Comparison of ENCODE assay signal across 8 cellular contexts in the genomic region with DNA sequence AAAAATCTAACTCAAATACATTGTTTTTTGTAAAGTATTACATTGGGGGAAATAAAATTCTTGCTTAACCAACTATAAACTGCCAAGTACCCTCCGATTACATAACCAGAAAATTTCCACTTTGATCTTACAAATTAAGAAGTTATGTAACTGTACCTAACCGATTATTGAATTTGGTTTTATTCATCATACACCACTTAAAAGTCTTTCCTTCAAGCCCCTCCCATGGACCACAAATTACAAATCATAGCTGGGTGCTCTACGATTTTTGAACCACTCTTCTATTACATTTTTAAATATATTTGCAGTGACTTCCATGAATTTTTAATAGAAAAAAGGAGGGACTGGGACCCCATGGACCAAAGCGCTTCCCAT. TPM values are rescaled to one million over a fixed set of nuclear protein-coding genes. Genes with fewer than 3 reads are reported as not detected.
DNase-seq lines count a peak whose midpoint lies in the region; ATAC-seq and TF ChIP-seq lines count a peak whose summit lies in the region.

No MANE protein-coding gene starts in this region.

- no peak for TF ChIP-seq CTCF in heart left ventricle (IDR thresholded peaks at IDR 0.05)
- no peak for TF ChIP-seq CTCF in kidney epithelial cell (IDR thresholded peaks at IDR 0.05; ENCODE audit: insufficient read depth, low read length, poor library complexity, severe bottlenecking)
- no peak for TF ChIP-seq CTCF in tibial nerve (IDR thresholded peaks at IDR 0.05)

- peak overlapping the region; percentile 47 to 93 (median 84) for H3K4me3 ChIP-seq in heart left ventricle
- peak overlapping the region; percentile 91 for H3K4me3 ChIP-seq in kidney epithelial cell (ENCODE audit: low read depth, low read length)
- peak overlapping the region; percentile 62 to 77 (median 71) for H3K4me3 ChIP-seq in tibial nerve

- H3K4me1 ChIP-seq in heart left ventricle (peaks cover 0 to 53% (median 36%) of the 10 kb centered on the region in 12 donors), tibial nerve (peaks cover 0 to 50% (median 19%) of the 10 kb centered on the region in 4 donors)

- intact Hi-C loops in heart left ventricle (cut with DNase I) (loop anchor here in 7 of 10 donors (5.0 to 10.0 kb wide), 6 partner anchors 47 to 257 kb away; a partner anchor contains a TSS), cardiac septum (cut with DNase I) (no loop called here), posterior cingulate gyrus (cut with DNase I) (loop anchor here (5.0 kb wide), 3 partner anchors 105 to 255 kb away; a partner anchor contains a TSS)

- H3K4me3 Mint-ChIP-seq in activated naive CD8-positive, alpha-beta T cell treated with anti-CD3 and anti-CD28 coated beads for 36 hours = peak overlapping the region; percentile 99

- H3K9me3 ChIP-seq in heart left ventricle (no peaks in the 10 kb centered on the region), tibial nerve (no peaks in the 10 kb centered on the region)

- no peak for DNase-seq in heart left ventricle
- no peak for DNase-seq in cardiac septum (ENCODE audit: low spot score)
- DNase-seq in activated naive CD8-positive, alpha-beta T cell treated with anti-CD3 and anti-CD28 coated beads for 36 hours = no peak
- DNase-seq in kidney epithelial cell (ENCODE audit: low read depth) = no peak
- no peak for DNase-seq in tibial nerve (ENCODE audit: low spot score in 2 of 2)
- DNase-seq in stimulated activated CD4-positive, alpha-beta T cell treated with anti-CD3 and anti-CD28 coated beads, Interleukin-4, amount 100 ng/mL, for 24 hours = no peak
- DNase-seq in posterior cingulate gyrus = no peak
- no peak for DNase-seq in NOMO-1 treated with dmso at 0.1 percent for 144 hours (lab: John Stamatoyannopoulos, UW; ENCODE audit: unreplicated experiment)

- H3K9me3 Mint-ChIP-seq in activated naive CD8-positive, alpha-beta T cell treated with anti-CD3 and anti-CD28 coated beads for 36 hours = peaks cover 23% of the 10 kb centered on the region

- no peak for TF ChIP-seq EP300 in tibial nerve (IDR thresholded peaks at IDR 0.05)

- H3K27me3 ChIP-seq in heart left ventricle (no peaks in the 10 kb centered on the region), kidney epithelial cell (ENCODE audit: control insufficient read depth, insufficient read depth, low read length) (no peaks in the 10 kb centered on the region), tibial nerve (no peaks in the 10 kb centered on the region)

- peaks cover 9% of the 10 kb centered on the region for H3K4me1 Mint-ChIP-seq in activated naive CD8-positive, alpha-beta T cell treated with anti-CD3 and anti-CD28 coated beads for 36 hours

- H3K27ac ChIP-seq in heart left ventricle (peak overlapping the region; percentile 76 to 94 (median 88)), tibial nerve (peak overlapping the region; percentile 66 to 83 (median 78))

- WGBS in heart left ventricle, 4 donors = 14 to 18% (median 14%) methylated on average over 4 of the region's 4 CpGs
- 19 to 21% methylated on average over 4 of the region's 4 CpGs for WGBS in tibial nerve, 2 donors

- peaks cover 51% of the 10 kb centered on the region for H3K36me3 Mint-ChIP-seq in activated naive CD8-positive, alpha-beta T cell treated with anti-CD3 and anti-CD28 coated beads for 36 hours

- no peak for ATAC-seq in heart left ventricle

- H3K36me3 ChIP-seq in heart left ventricle = peaks cover 0 to 6% (median 0%) of the 10 kb centered on the region in 9 donors
- no peaks in the 10 kb centered on the region for H3K36me3 ChIP-seq in kidney epithelial cell (ENCODE audit: control insufficient read depth, insufficient read depth, low read length)
- H3K36me3 ChIP-seq in tibial nerve = no peaks in the 10 kb centered on the region

- TF ChIP-seq POLR2A in heart left ventricle (IDR thresholded peaks at IDR 0.05) (no peak), tibial nerve (IDR thresholded peaks at IDR 0.05) (no peak)

- H3K27me3 Mint-ChIP-seq in activated naive CD8-positive, alpha-beta T cell treated with anti-CD3 and anti-CD28 coated beads for 36 hours = no peaks in the 10 kb centered on the region

- peak overlapping the region; percentile 99 for H3K27ac Mint-ChIP-seq in activated naive CD8-positive, alpha-beta T cell treated with anti-CD3 and anti-CD28 coated beads for 36 hours

RNA-seq across cellular contexts. Expression of a gene that starts 0.6 kb away (rescaled TPM):
- total RNA-seq in heart left ventricle (10 to 100 TPM; 10.9 to 25.9 (median 17.5) TPM), cardiac septum (28.2 TPM), kidney epithelial cell (4.0 and 7.0 TPM in 2 replicates), tibial nerve (10 to 100 TPM; 13.8 to 26.4 (median 19.5) TPM)
- 10 to 100 TPM in 1 of 2 donors, 1 to 10 TPM in 1; 5.5 to 11.5 TPM for polyA plus RNA-seq in heart left ventricle
- 1 to 10 TPM; 7.7 to 8.8 TPM for total RNA-seq in activated naive CD8-positive, alpha-beta T cell treated with anti-CD3 and anti-CD28 coated beads for 36 hours
